8 cellular contexts compared by ENCODE assay signal in the genomic region with DNA sequence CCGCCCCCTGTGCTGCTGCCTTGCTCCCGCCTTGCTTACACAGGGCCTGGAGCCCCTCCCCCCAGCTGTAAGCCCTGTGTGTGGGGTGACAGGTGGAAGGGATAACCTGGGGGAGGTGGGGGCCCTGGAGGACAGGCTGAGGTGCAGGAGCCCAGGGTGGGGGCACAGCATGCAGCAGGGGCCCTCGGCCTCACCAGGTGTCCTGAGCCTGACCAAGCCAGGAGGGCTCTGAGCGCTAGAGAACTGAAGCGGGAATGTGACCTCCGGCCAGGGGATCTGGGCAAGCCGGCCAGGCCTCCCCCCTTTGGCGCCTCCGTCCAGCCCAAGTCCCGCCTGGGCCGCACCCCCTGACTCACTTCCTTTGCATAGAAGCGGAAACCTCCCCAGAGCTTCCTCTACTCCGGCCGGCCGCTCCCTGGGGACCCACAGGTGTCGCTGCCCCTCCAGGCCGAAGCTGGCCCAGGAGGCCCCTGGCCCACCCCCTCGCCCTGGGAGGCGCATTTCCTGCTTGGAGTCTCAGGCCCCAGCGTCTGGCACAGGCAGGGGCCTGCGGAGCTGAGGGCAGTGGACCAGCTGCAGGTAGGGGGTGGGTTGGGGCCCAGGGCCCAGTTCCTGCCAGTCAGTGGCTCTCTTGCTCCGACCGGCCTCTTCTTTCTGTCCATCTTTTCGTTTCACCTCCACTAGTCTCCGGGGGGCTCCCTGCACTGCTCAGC. TPM values are rescaled to one million over a fixed set of nuclear protein-coding genes. Genes with fewer than 3 reads are reported as not detected.
DNase-seq lines count a peak whose midpoint lies in the region; ATAC-seq and TF ChIP-seq lines count a peak whose summit lies in the region.

A gene (plus strand): TSS at position 398 of the 713 bp plus-strand sequence. CDS start 964 bp downstream, outside the sequence.

- in situ Hi-C loops in GM18951 (cut with MboI; ENCODE audit: low sequenced_read_pairs, unreplicated experiment) = no loop called here

- peaks cover 0 to 4% (median 2%) of the 10 kb centered on the region in 3 donors for H3K27me3 Mint-ChIP-seq in CD14-positive monocyte (ENCODE audit: low read depth in 3 of 3)

- peak; percentile 56 for TF ChIP-seq CTCF in CD14-positive monocyte (IDR thresholded peaks at IDR 0.05)
- peak; percentile 46 for TF ChIP-seq CTCF in lower lobe of right lung (IDR thresholded peaks at IDR 0.05)
- TF ChIP-seq CTCF in thyroid gland (IDR thresholded peaks at IDR 0.05) = peak in 3 of 6 experiments; percentile 17 to 20 (median 19)

- peaks cover 48% of the 10 kb centered on the region for H3K4me1 Mint-ChIP-seq in CD14-positive monocyte

- peak within 1 kb of the TSS; percentile 88 to 93 for H3K4me3 Mint-ChIP-seq in CD14-positive monocyte

- peaks cover 25% of the 10 kb centered on the region for H3K4me1 ChIP-seq in ectodermal cell (ENCODE audit: control insufficient read depth, insufficient read depth, low read length)
- peaks cover 24% of the 10 kb centered on the region for H3K4me1 ChIP-seq in lower lobe of right lung
- peaks cover 32 to 39% of the 10 kb centered on the region in 2 donors for H3K4me1 ChIP-seq in thyroid gland

- H3K27ac ChIP-seq in ectodermal cell (ENCODE audit: insufficient read depth, low read depth, low read length, poor library complexity, severe bottlenecking) (peak within 1 kb of the TSS; percentile 62), lower lobe of right lung (peak within 1 kb of the TSS; percentile 95), thyroid gland (peak within 1 kb of the TSS; percentile 82 to 86 (median 86))

- H3K27ac Mint-ChIP-seq in CD14-positive monocyte = peak within 1 kb of the TSS; percentile 94 to 99 (median 97)

- peaks cover 19% of the 10 kb centered on the region for H3K27me3 ChIP-seq in ectodermal cell (ENCODE audit: control insufficient read depth, insufficient read depth, low read length, poor library complexity, severe bottlenecking)
- H3K27me3 ChIP-seq in lower lobe of right lung (ENCODE audit: low read depth) = no peaks in the 10 kb centered on the region
- H3K27me3 ChIP-seq in thyroid gland = no peaks in the 10 kb centered on the region

- H3K4me3 ChIP-seq in ectodermal cell (ENCODE audit: insufficient read depth, low read depth, low read length) (peak within 1 kb of the TSS; percentile 31), lower lobe of right lung (peak within 1 kb of the TSS; percentile 74), thyroid gland (replicated peaks in 1 of 3) (peak within 1 kb of the TSS in 2 of 3 donors; percentile 12 to 40)

- intact Hi-C loops in CD14-positive monocyte (cut with micrococcal nuclease) (no loop called here), lower lobe of right lung (cut with DNase I) (no loop called here), thyroid gland (cut with DNase I) (no loop called here)

- DNase-seq in CD14-positive monocyte (ENCODE audit: low spot score) (peak; percentile 92), SW 1271 (lab: John Stamatoyannopoulos, UW) (peak; percentile 92 to 93), lower lobe of right lung (peak; percentile 95), thyroid gland (peak; percentile 87 to 88)
- no peak for DNase-seq in stimulated activated CD4-positive, alpha-beta T cell treated with anti-CD3 and anti-CD28 coated beads, Interleukin-2, amount 100 ng/mL, for 48 hours

- H3K36me3 ChIP-seq in ectodermal cell (ENCODE audit: control insufficient read depth, insufficient read depth, low read length) (no peaks in the 10 kb centered on the region), lower lobe of right lung (peaks cover 47% of the 10 kb centered on the region), thyroid gland (peaks cover 7 to 9% of the 10 kb centered on the region in 2 donors)

- H3K9me3 Mint-ChIP-seq in CD14-positive monocyte = no peaks in the 10 kb centered on the region

- 10 to 12% methylated on average over 25 of the region's 25 CpGs for WGBS in ectodermal cell, 2 experiments
- 9 to 24% methylated on average over 9 of the region's 25 CpGs for WGBS in thyroid gland, 2 donors

- no peaks in the 10 kb centered on the region for H3K9me3 ChIP-seq in ectodermal cell (ENCODE audit: control insufficient read depth, low read length)
- H3K9me3 ChIP-seq in lower lobe of right lung = no peaks in the 10 kb centered on the region
- H3K9me3 ChIP-seq in thyroid gland = no peaks in the 10 kb centered on the region

- peaks cover 16 to 36% of the 10 kb centered on the region in 2 donors for H3K36me3 Mint-ChIP-seq in CD14-positive monocyte

- peak; percentile 73 for TF ChIP-seq POLR2A in GM18951 (IDR thresholded peaks at IDR 0.05; ENCODE audit: extremely low read depth, insufficient read depth, insufficient read length)
- TF ChIP-seq POLR2A in thyroid gland (IDR thresholded peaks at IDR 0.05) = peak in 1 of 2 donors; percentile 49

- ATAC-seq in HG03175 (IDR thresholded peaks at IDR 0.05; ENCODE audit: unreplicated experiment) = peak; percentile 81
- peak; percentile 87 to 89 for ATAC-seq in lower lobe of right lung

RNA-seq across cellular contexts. Expression of the gene that starts here (rescaled TPM):
- 10 to 100 TPM; 13.7 to 15.4 TPM for polyA plus RNA-seq in CD14-positive monocyte
- polyA plus RNA-seq in ectodermal cell (2013, experiment 1 of 4) = 2.9 TPM
- polyA plus RNA-seq in ectodermal cell (2013, experiment 2 of 4) = 4.0 TPM
- polyA plus RNA-seq in ectodermal cell (2013, experiment 3 of 4) = 3.2 TPM
- polyA plus RNA-seq in ectodermal cell (2013, experiment 4 of 4) = 3.6 TPM
- 27.2 TPM for total RNA-seq in lower lobe of right lung
- total RNA-seq in thyroid gland = 10 to 100 TPM; 10.8 to 14.7 (median 12.0) TPM

Comparison
In these comparisons a context has a peak if more than half of its experiments do, and no peak if none do; other contexts are left out.
1. DNase-seq: peak in CD14-positive monocyte (single experiment), SW 1271 (2 of 2), lower lobe of right lung (single experiment) and thyroid gland (2 of 2); none in stimulated activated CD4-positive, alpha-beta T cell treated with anti-CD3 and anti-CD28 coated beads, Interleukin-2, amount 100 ng/mL, for 48 hours (0 of 2).
2. Peak in every context shown above with its lines, with median percentiles within 50 percentile points of each other: H3K27ac ChIP-seq and H3K4me3 ChIP-seq.